8 cellular contexts compared by ENCODE assay signal in the genomic region with DNA sequence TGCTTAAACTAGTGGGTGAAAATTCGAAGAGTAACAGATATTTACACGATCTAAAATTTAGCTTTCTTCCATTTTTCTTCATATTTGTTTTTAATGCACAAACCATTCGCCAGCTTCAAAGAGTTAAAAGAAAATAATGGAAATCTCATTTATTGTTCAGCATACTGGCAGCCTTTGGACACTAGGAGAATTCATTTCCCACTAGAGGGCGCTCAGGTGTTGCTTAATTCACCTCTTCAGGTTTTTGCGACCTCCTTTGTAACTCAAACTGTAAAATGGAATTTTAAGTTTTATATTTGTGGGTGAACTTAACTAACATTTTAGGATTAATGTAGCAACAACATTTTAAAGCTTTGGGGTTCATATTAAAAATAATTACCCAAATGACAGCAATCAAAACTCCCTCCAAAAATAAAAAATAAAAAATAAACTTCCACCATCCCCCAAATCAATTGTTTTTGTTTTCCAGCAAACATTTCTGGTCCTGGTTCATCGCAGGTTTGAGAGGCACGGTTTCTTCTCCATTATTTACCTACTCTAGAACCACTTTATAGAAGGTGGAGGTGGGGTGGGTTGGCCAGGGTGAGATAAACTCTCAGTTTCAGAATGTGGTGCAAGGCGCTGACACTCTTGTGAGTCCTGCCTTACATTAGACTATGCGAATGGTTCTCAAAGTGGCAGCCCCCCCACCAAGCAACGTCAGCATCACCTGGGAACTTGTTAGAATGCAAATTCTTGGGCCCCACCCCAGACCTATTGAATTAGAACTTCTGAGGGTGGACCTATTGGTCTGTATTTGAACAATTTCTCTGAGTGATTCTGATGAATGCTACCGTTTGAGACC. TPM values are rescaled to one million over a fixed set of nuclear protein-coding genes. Genes with fewer than 3 reads are reported as not detected.
A peak's percentile ranks its signal among the peaks of the same experiment; 100 is the strongest.
DNase-seq lines count a peak whose midpoint lies in the region; ATAC-seq and TF ChIP-seq lines count a peak whose summit lies in the region.

No MANE protein-coding gene starts in this region.

- no peaks in the 10 kb centered on the region for H3K36me3 ChIP-seq in psoas muscle (ENCODE audit: insufficient read depth in 1 of 2, low read depth in 1 of 2)

- POLR2A ChIA-PET in AG04449 (lab: Yijun Ruan, JAX), result no interaction called here

- intact Hi-C loops in psoas muscle (cut with DNase I), result loop anchor here (2.0 to 5.0 kb wide), 4 partner anchors 290 to 1799 kb away; no protein-coding TSS in a partner anchor

- H3K9me3 ChIP-seq in psoas muscle, result no peaks in the 10 kb centered on the region

- peak; percentile 64 for TF ChIP-seq CTCF in AG04449 (IDR thresholded peaks at IDR 0.05; ENCODE audit: insufficient read depth, low read length, missing control alignments)
- TF ChIP-seq CTCF in GM12872 (IDR thresholded peaks at IDR 0.05; ENCODE audit: insufficient read depth, low read depth, low read length), result peak; percentile 68
- TF ChIP-seq CTCF in psoas muscle (IDR thresholded peaks at IDR 0.05), result peak; percentile 79

- CTCF ChIA-PET in AG04449 (lab: Yijun Ruan, JAX), result interaction anchor here (0.5 to 10.2 kb wide), 56 partner anchors 9 to 478 kb away, joined by 3 to 156 read pairs (median 5); no protein-coding TSS in a partner anchor

- WGBS in psoas muscle, 3 donors, result 23 to 28% (median 25%) methylated on average over 11 of the region's 11 CpGs

- peak; percentile 24 for DNase-seq in AG04449 (ENCODE audit: low read depth, low spot score)
- DNase-seq in NCI-H748 treated with DMSO at 0.1 percent for 48 hours (lab: John Stamatoyannopoulos, UW), result peak; percentile 21
- peak; percentile 34 for DNase-seq in activated T-cell treated with anti-CD3 and anti-CD28 coated beads for 4 hours
- peak; percentile 75 for DNase-seq in globus pallidus (ENCODE audit: low spot score)
- no peak for DNase-seq in psoas muscle

- H3K4me1 ChIP-seq in psoas muscle, result no peaks in the 10 kb centered on the region

- H3K27me3 ChIP-seq in psoas muscle (ENCODE audit: insufficient read depth in 3 of 3, low read length in 2 of 3), result no peaks in the 10 kb centered on the region

- H3K4me3 ChIP-seq in AG04449 (ENCODE audit: low read depth, low read length) (no peak overlapping the region), psoas muscle (no peak overlapping the region)

- no peak overlapping the region for H3K27ac ChIP-seq in psoas muscle

- ATAC-seq in HG03354 (IDR thresholded peaks at IDR 0.05; ENCODE audit: poor library complexity, severe bottlenecking, unreplicated experiment) (peak; percentile 75), psoas muscle (peak in 1 of 4 donors; percentile 68), GM19324 (IDR thresholded peaks at IDR 0.05; ENCODE audit: low FRiP score, unreplicated experiment) (no peak)

RNA-seq across cellular contexts. Expression of a gene that starts 24.7 kb away (rescaled TPM):
- 10 to 100 TPM; 24.8 to 34.7 (median 30.4) TPM for total RNA-seq in psoas muscle
- polyA plus RNA-seq in psoas muscle, result 10 to 100 TPM; 16.0 to 26.5 (median 19.1) TPM

Comparison
In these comparisons a context has a peak if more than half of its experiments do, and no peak if none do; other contexts are left out.
1. DNase-seq: peak in AG04449 (single experiment), NCI-H748 treated with DMSO at 0.1 percent for 48 hours (single experiment), activated T-cell treated with anti-CD3 and anti-CD28 coated beads for 4 hours (single experiment) and globus pallidus (single experiment); none in psoas muscle (0 of 2).
2. Peak in every context shown above with its lines, with median percentiles within 50 percentile points of each other: CTCF ChIP-seq.